In genomic region chr4:41590591-41590990, GRCh38 we compare ENCODE assay signal across 8 cellular contexts. TPM values are rescaled to one million over a fixed set of nuclear protein-coding genes. Genes with fewer than 3 reads are reported as not detected.
DNase-seq lines count a peak whose midpoint lies in the region; ATAC-seq and TF ChIP-seq lines count a peak whose summit lies in the region.
"Had no signal": no experiment of that assay in that cellular context is flagged by ENCODE, and none has a peak within 500 bp of the region (broad histone marks: within the 10 kb centered on the region; RNA-seq: fewer than 3 reads in every experiment).

No MANE protein-coding gene starts in this region.

- no peaks in the 10 kb centered on the region for H3K36me3 ChIP-seq in subcutaneous abdominal adipose tissue (ENCODE audit: control insufficient read depth in 5 of 5, insufficient read depth in 5 of 5, low read length in 5 of 5)
- no peaks in the 10 kb centered on the region for H3K36me3 ChIP-seq in stomach

- no peak for TF ChIP-seq POLR2A in stomach (IDR thresholded peaks at IDR 0.05)

- TF ChIP-seq CTCF in epithelial cell of proximal tubule (conservative IDR thresholded peaks at IDR 0.05; ENCODE audit: low read depth, low read length) (no peak), stomach (IDR thresholded peaks at IDR 0.05) (no peak)

- TF ChIP-seq RAD21 in Ishikawa (IDR thresholded peaks at IDR 0.05; ENCODE audit: low read depth): no peak

- DNase-seq in NCI-H524 treated with DMSO at 0.1 percent for 48 hours (lab: John Stamatoyannopoulos, UW): peak; percentile 26
- peak; percentile 80 for DNase-seq in epithelial cell of proximal tubule (ENCODE audit: low read depth)
- DNase-seq in HCEC 1CT: no peak
- DNase-seq in stomach: no peak
- DNase-seq: NCI-H526 treated with DMSO at 0.1 percent for 48 hours had no signal

- WGBS in stomach, 5 donors: 33 to 39% (median 36%) methylated on average over 3 of the region's 3 CpGs

- peak overlapping the region; percentile 81 for H3K27ac ChIP-seq in subcutaneous abdominal adipose tissue (ENCODE audit: low read depth, low read length)
- no peak overlapping the region for H3K27ac ChIP-seq in stomach

- H3K9ac ChIP-seq in subcutaneous abdominal adipose tissue (ENCODE audit: low read length in 5 of 5): peak overlapping the region in 1 of 5 donors; percentile 21

- H3K4me1 ChIP-seq in subcutaneous abdominal adipose tissue (ENCODE audit: control insufficient read depth in 5 of 5, insufficient read depth in 5 of 5, low read length in 5 of 5): peaks cover 0 to 43% (median 33%) of the 10 kb centered on the region in 5 donors
- peaks cover 0 to 6% (median 2%) of the 10 kb centered on the region in 4 donors for H3K4me1 ChIP-seq in stomach

- H3K9me3 ChIP-seq in subcutaneous abdominal adipose tissue (ENCODE audit: control insufficient read depth in 5 of 5, low read length in 5 of 5) (no peaks in the 10 kb centered on the region), stomach (no peaks in the 10 kb centered on the region)

- ATAC-seq in HG02610 (IDR thresholded peaks at IDR 0.05; ENCODE audit: unreplicated experiment): no peak

- H3K4me3 ChIP-seq in epithelial cell of proximal tubule (ENCODE audit: low read depth, low read length) (no peak overlapping the region), subcutaneous abdominal adipose tissue (ENCODE audit: low read depth in 1 of 5, low read length in 5 of 5) (no peak overlapping the region), stomach (no peak overlapping the region)

- peak; percentile 54; the same call in 1 of the 2 replicates for TF ChIP-seq EP300 in Ishikawa (IDR thresholded peaks at IDR 0.05; ENCODE audit: borderline replicate concordance)
- TF ChIP-seq EP300 in stomach (IDR thresholded peaks at IDR 0.05): no peak

- H3K27me3 ChIP-seq in subcutaneous abdominal adipose tissue (ENCODE audit: control insufficient read depth in 5 of 5, insufficient read depth in 4 of 5, low read length in 5 of 5): no peaks in the 10 kb centered on the region
- no peaks in the 10 kb centered on the region for H3K27me3 ChIP-seq in stomach

- intact Hi-C loops in stomach (cut with DNase I; ENCODE audit: low total_unique reads): no loop called here

TF ChIP-seq in Ishikawa, 13 proteins besides CTCF, POLR2A, EP300 and RAD21:
- no peak for TF ChIP-seq ZBTB7A (IDR thresholded peaks at IDR 0.05; ENCODE audit: low read depth)
- no peak for TF ChIP-seq CEBPB (IDR thresholded peaks at IDR 0.05)
- 0 out of 2 replicates have a peak, but pooled peaks have one; percentile 24 for TF ChIP-seq TEAD4 (IDR thresholded peaks at IDR 0.05)
- peak; percentile 91 for TF ChIP-seq NFIC (IDR thresholded peaks at IDR 0.05)
- peak; percentile 59 for TF ChIP-seq TCF12 (IDR thresholded peaks at IDR 0.05; ENCODE audit: low read depth)

RNA-seq across cellular contexts. Expression of gene LIMCH1, which starts 52.6 kb away (rescaled TPM):
- total RNA-seq in epithelial cell of proximal tubule (8.3 and 15.5 TPM in 2 replicates), stomach (10 to 100 TPM; 15.6 to 37.1 (median 23.9) TPM)
- polyA plus RNA-seq in stomach: 1 to 10 TPM; 4.7 to 7.5 (median 7.5) TPM

Comparison
In these comparisons a context has a peak if more than half of its experiments do, and no peak if none do; other contexts are left out.
1. DNase-seq: peak in NCI-H524 treated with DMSO at 0.1 percent for 48 hours (single experiment) and epithelial cell of proximal tubule (single experiment); none in HCEC 1CT (single experiment) and stomach (single experiment).